Comparison of ENCODE assay signal across 8 cellular contexts in genomic region chr13:114035583-114036501, GRCh38.
A peak's percentile ranks its signal among the peaks of the same experiment; 100 is the strongest.
DNase-seq lines count a peak whose midpoint lies in the region; ATAC-seq, FAIRE-seq and TF ChIP-seq lines count a peak whose summit lies in the region.

No MANE protein-coding gene starts in this region.

- CTCF ChIA-PET in HepG2 (lab: Yijun Ruan, JAX; ENCODE audit: low intra/inter-chr PET ratio, low total read pairs) = no interaction called here

- no peaks in the 10 kb centered on the region for H3K9me3 ChIP-seq in HepG2 (ENCODE audit: low read length)

- no peak overlapping the region for H3K4me3 ChIP-seq in HepG2 (replicated peaks in 1 of 3; ENCODE audit: insufficient read depth in 1 of 3, low read depth in 2 of 3, low read length in 3 of 3)

- DNase-seq in NCI-H2107 treated with DMSO at 0.1 percent for 48 hours (lab: John Stamatoyannopoulos, UW; ENCODE audit: unreplicated experiment) = peak; percentile 6
- no peak for DNase-seq in NCI-H2107 (lab: John Stamatoyannopoulos, UW)
- DNase-seq in dermis blood vessel endothelial cell = peak; percentile 62
- DNase-seq in HepG2 (ENCODE audit: low spot score) = no peak
- no peak for DNase-seq in NCI-H2227 (lab: John Stamatoyannopoulos, UW; ENCODE audit: unreplicated experiment)
- DNase-seq in activated CD4-positive, alpha-beta T cell treated with anti-CD3 and anti-CD28 coated beads, Interleukin-2, amount 10 ng/mL, durations not matched to agents 24 days and 14 days = no peak
- no peak for DNase-seq in T1000 (lab: John Stamatoyannopoulos, UW)

- no peak overlapping the region for H3K27ac ChIP-seq in HepG2 (ENCODE audit: extremely low read length, insufficient read depth, low read length)
- H3K27ac ChIP-seq in temporal lobe (ENCODE audit: low read depth, low read length) = peak overlapping the region; percentile 85

- no peaks in the 10 kb centered on the region for H3K9me3 Mint-ChIP-seq in activated CD4-positive, alpha-beta T cell treated with anti-CD3 and anti-CD28 coated beads, Interleukin-2, amount 10 ng/mL, durations not matched to agents 24 days and 14 days

- FAIRE-seq in HepG2 (lab: Jason Lieb, UNC) = no peak

- H3K9ac ChIP-seq in HepG2 (ENCODE audit: insufficient read depth, low read depth, low read length) = no peak overlapping the region

- intact Hi-C loops in HepG2 (cut with micrococcal nuclease; ENCODE audit: unreplicated experiment) = no loop called here
- intact Hi-C loops in activated CD4-positive, alpha-beta T cell treated with anti-CD3 and anti-CD28 coated beads, Interleukin-2, amount 10 ng/mL, durations not matched to agents 24 days and 14 days (cut with micrococcal nuclease) = no loop called here

- H3K4me2 ChIP-seq in HepG2 (ENCODE audit: low read depth, low read length) = no peak overlapping the region

- no peak for TF ChIP-seq CTCF in HepG2 (CRISPR knock-in tag; IDR thresholded peaks at IDR 0.05)

- H3K4me3 Mint-ChIP-seq in activated CD4-positive, alpha-beta T cell treated with anti-CD3 and anti-CD28 coated beads, Interleukin-2, amount 10 ng/mL, durations not matched to agents 24 days and 14 days = no peak overlapping the region

- no peaks in the 10 kb centered on the region for H3K27me3 Mint-ChIP-seq in activated CD4-positive, alpha-beta T cell treated with anti-CD3 and anti-CD28 coated beads, Interleukin-2, amount 10 ng/mL, durations not matched to agents 24 days and 14 days

- no peaks in the 10 kb centered on the region for H3K36me3 ChIP-seq in HepG2 (replicated peaks in 1 of 2; ENCODE audit: control insufficient read depth in 1 of 2, insufficient read depth in 2 of 2, low read length in 2 of 2)

- no peak for TF ChIP-seq EP300 in HepG2 (IDR thresholded peaks at IDR 0.05; ENCODE audit: low read depth in 2 of 2, low read length in 2 of 2)
- no peak for TF ChIP-seq EP300 in HepG2 (CRISPR knock-in tag; IDR thresholded peaks at IDR 0.05; ENCODE audit: borderline replicate concordance)

- no peak overlapping the region for H2AFZ ChIP-seq in HepG2 (ENCODE audit: low read length)

- ATAC-seq in HepG2 = peak; percentile 60

- in situ Hi-C loops in HepG2 (cut with HindIII; ENCODE audit: extremely low pct_ligation_motif_present, low pct_unique_long_range_greater_than_20kb) = no loop called here

- no peaks in the 10 kb centered on the region for H4K20me1 ChIP-seq in HepG2 (ENCODE audit: insufficient read depth, low read length)

- H3K79me2 ChIP-seq in HepG2 (ENCODE audit: insufficient read depth, low read length) = no peaks in the 10 kb centered on the region

- no peaks in the 10 kb centered on the region for H3K4me1 Mint-ChIP-seq in activated CD4-positive, alpha-beta T cell treated with anti-CD3 and anti-CD28 coated beads, Interleukin-2, amount 10 ng/mL, durations not matched to agents 24 days and 14 days

- no peak for TF ChIP-seq POLR2A in HepG2 (IDR thresholded peaks at IDR 0.05; ENCODE audit: insufficient read depth in 1 of 2, low read depth in 2 of 2, low read length in 2 of 2)

- H3K36me3 Mint-ChIP-seq in activated CD4-positive, alpha-beta T cell treated with anti-CD3 and anti-CD28 coated beads, Interleukin-2, amount 10 ng/mL, durations not matched to agents 24 days and 14 days (ENCODE audit: low read depth) = peaks cover 39% of the 10 kb centered on the region

- peaks cover 4 to 32% of the 10 kb centered on the region in 2 experiments; a peak in 3 of 5 replicates for H3K27me3 ChIP-seq in HepG2 (ENCODE audit: control insufficient read depth in 1 of 2, insufficient read depth in 2 of 2, low read length in 2 of 2)

- 40% methylated on average over 30 of the region's 39 CpGs for WGBS in HepG2 (ENCODE audit: low lambda C conversion rate)

- POLR2A ChIA-PET in HepG2 (lab: Yijun Ruan, JAX) = no interaction called here

- BruUV-seq in HepG2 (replicated peaks; lab: Mats Ljungman, UMichigan) = no TSS peak

- no peak overlapping the region for H3K27ac Mint-ChIP-seq in activated CD4-positive, alpha-beta T cell treated with anti-CD3 and anti-CD28 coated beads, Interleukin-2, amount 10 ng/mL, durations not matched to agents 24 days and 14 days

- H3K4me1 ChIP-seq in HepG2 (ENCODE audit: insufficient read depth, low read length) = no peaks in the 10 kb centered on the region

- no peak for TF ChIP-seq RAD21 in HepG2 (CRISPR knock-in tag; IDR thresholded peaks at IDR 0.05)

TF ChIP-seq in HepG2, 621 proteins besides CTCF, POLR2A, EP300 and RAD21:
- TF ChIP-seq CREB1 (IDR thresholded peaks at IDR 0.05) = peak; percentile 53; the same call in 1 of the 2 replicates
- no peak for TF ChIP-seq CREB1 (CRISPR knock-in tag; IDR thresholded peaks at IDR 0.05)
- TF ChIP-seq, protein P1, sequence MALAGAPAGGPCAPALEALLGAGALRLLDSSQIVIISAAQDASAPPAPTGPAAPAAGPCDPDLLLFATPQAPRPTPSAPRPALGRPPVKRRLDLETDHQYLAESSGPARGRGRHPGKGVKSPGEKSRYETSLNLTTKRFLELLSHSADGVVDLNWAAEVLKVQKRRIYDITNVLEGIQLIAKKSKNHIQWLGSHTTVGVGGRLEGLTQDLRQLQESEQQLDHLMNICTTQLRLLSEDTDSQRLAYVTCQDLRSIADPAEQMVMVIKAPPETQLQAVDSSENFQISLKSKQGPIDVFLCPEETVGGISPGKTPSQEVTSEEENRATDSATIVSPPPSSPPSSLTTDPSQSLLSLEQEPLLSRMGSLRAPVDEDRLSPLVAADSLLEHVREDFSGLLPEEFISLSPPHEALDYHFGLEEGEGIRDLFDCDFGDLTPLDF (CRISPR knock-in tag; IDR thresholded peaks at IDR 0.05) = no peak
TF ChIP-seq in HepG2: peak in this region for 1.

Comparison
In these comparisons a context has a peak if more than half of its experiments do, and no peak if none do; other contexts are left out.
1. DNase-seq: peak in NCI-H2107 treated with DMSO at 0.1 percent for 48 hours (single experiment) and dermis blood vessel endothelial cell (single experiment); none in NCI-H2107 (single experiment), HepG2 (single experiment), NCI-H2227 (single experiment), activated CD4-positive, alpha-beta T cell treated with anti-CD3 and anti-CD28 coated beads, Interleukin-2, amount 10 ng/mL, durations not matched to agents 24 days and 14 days (single experiment) and T1000 (single experiment).